ENCODE assay signal across 23 cellular contexts in the genomic region with DNA sequence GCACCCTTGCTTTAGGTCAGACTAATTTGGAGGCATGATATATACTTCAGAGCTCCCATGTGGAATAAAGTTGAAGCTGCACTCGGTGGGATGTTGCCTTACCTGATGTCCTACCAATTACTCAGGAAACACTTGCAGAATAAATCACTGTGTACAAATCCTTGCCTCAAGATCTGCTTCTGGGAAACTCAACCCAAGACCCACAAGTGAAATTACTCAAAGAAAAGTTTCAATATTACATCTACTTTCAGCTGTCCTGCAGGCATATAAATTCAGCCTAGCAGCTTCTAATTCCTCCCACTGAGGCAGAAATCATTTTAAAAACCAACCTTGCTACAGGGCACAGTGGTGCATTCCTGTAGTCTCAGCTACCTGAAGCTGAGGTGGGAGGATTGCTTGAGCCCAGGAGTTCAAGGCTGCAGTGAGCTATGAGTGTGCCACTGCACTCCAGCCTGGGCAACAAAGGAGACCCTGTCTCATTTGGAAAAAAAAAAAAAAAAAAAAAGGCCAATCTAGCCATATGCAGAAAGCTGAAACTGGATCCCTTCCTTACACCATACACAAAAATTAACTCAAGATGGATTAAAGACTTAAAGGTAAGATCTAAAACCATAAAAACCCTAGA. TPM values are rescaled to one million over a fixed set of nuclear protein-coding genes. Genes with fewer than 3 reads are reported as not detected.
DNase-seq lines count a peak whose midpoint lies in the region; ATAC-seq and TF ChIP-seq lines count a peak whose summit lies in the region.
"Had no signal": no experiment of that assay in that cellular context is flagged by ENCODE, and none has a peak within 500 bp of the region (broad histone marks: within the 10 kb centered on the region; RNA-seq: fewer than 3 reads in every experiment).

No MANE protein-coding gene starts in this region.

- H3K27me3 Mint-ChIP-seq in naive thymus-derived CD4-positive, alpha-beta T cell: peaks cover 2 to 15% (median 7%) of the 10 kb centered on the region in 5 donors

- H3K36me3 Mint-ChIP-seq in naive thymus-derived CD4-positive, alpha-beta T cell: peaks cover 0 to under 1% (median 0%) of the 10 kb centered on the region in 5 donors

- peak overlapping the region; percentile 87 for H3K27ac ChIP-seq in A673 (ENCODE audit: low read depth, low read length, poor library complexity, severe bottlenecking)
- H3K27ac ChIP-seq in lower lobe of right lung: no peak overlapping the region
- no peak overlapping the region for H3K27ac ChIP-seq in naive thymus-derived CD4-positive, alpha-beta T cell (ENCODE audit: low read depth, low read length)
- H3K27ac ChIP-seq: Peyer's patch had no signal

- DNase-seq in A673 (ENCODE audit: low spot score) (no peak), lower lobe of right lung (no peak), NOMO-1 treated with DMSO at 0.1 percent for 48 hours (lab: John Stamatoyannopoulos, UW; ENCODE audit: unreplicated experiment) (no peak), DMS53 (lab: John Stamatoyannopoulos, UW) (no peak)
- DNase-seq in naive thymus-derived CD4-positive, alpha-beta T cell: no peak
- DNase-seq: 8988T, C1 segment of cervical spinal cord, COR-L47, DMS153, HFFc6, Karpas-422, MM.1S, NCI-H1105 treated with DMSO at 0.1 percent for 48 hours, NCI-H187, NCI-H446, NCI-H748 treated with DMSO at 0.1 percent for 48 hours, Peyer's patch, Right ventricle myocardium superior had no signal

- no peaks in the 10 kb centered on the region for H3K4me1 Mint-ChIP-seq in naive thymus-derived CD4-positive, alpha-beta T cell

- BruUV-seq in A673 (replicated peaks; lab: Mats Ljungman, UMichigan): no TSS peak

- POLR2A ChIA-PET in A673 (lab: Charles Lee; ENCODE audit: low non-redundant PET): no interaction called here
- POLR2A ChIA-PET in naive thymus-derived CD4-positive, alpha-beta T cell (lab: Charles Lee): no interaction called here

- TF ChIP-seq CTCF in A673 (conservative IDR thresholded peaks at IDR 0.05; ENCODE audit: low read depth, low read length) (no peak), lower lobe of right lung (IDR thresholded peaks at IDR 0.05) (no peak)

- peaks cover 73% of the 10 kb centered on the region for H3K4me1 ChIP-seq in A673 (ENCODE audit: insufficient read depth, low read length, poor library complexity, severe bottlenecking)
- no peaks in the 10 kb centered on the region for H3K4me1 ChIP-seq in lower lobe of right lung
- H3K4me1 ChIP-seq in naive thymus-derived CD4-positive, alpha-beta T cell (ENCODE audit: control insufficient read depth in 2 of 2, insufficient read depth in 2 of 2, low read length in 2 of 2): no peaks in the 10 kb centered on the region
- H3K4me1 ChIP-seq: Peyer's patch had no signal

- H3K4me3 Mint-ChIP-seq in naive thymus-derived CD4-positive, alpha-beta T cell: no peak overlapping the region
- H3K4me3 Mint-ChIP-seq: HFFc6 had no signal

- H3K36me3 ChIP-seq in A673 (ENCODE audit: insufficient read depth, low read length, poor library complexity, severe bottlenecking) (no peaks in the 10 kb centered on the region), lower lobe of right lung (no peaks in the 10 kb centered on the region)
- no peaks in the 10 kb centered on the region for H3K36me3 ChIP-seq in naive thymus-derived CD4-positive, alpha-beta T cell (ENCODE audit: control insufficient read depth in 2 of 3, insufficient read depth in 3 of 3, low read length in 3 of 3)
- H3K36me3 ChIP-seq: Peyer's patch had no signal

- CTCF ChIA-PET in A673 (lab: Charles Lee): no interaction called here
- CTCF ChIA-PET in naive thymus-derived CD4-positive, alpha-beta T cell (lab: Charles Lee): no interaction called here

- no peak overlapping the region for H3K27ac Mint-ChIP-seq in naive thymus-derived CD4-positive, alpha-beta T cell
- H3K27ac Mint-ChIP-seq: HFFc6 had no signal

- intact Hi-C loops in A673 (cut with micrococcal nuclease; ENCODE audit: unreplicated experiment): no loop called here
- intact Hi-C loops in lower lobe of right lung (cut with DNase I): no loop called here
- intact Hi-C loops in naive thymus-derived CD4-positive, alpha-beta T cell (cut with micrococcal nuclease): no loop called here

- H3K9me3 Mint-ChIP-seq in naive thymus-derived CD4-positive, alpha-beta T cell: no peaks in the 10 kb centered on the region
- H3K9me3 Mint-ChIP-seq: HFFc6 had no signal

- H3K27me3 ChIP-seq in A673 (replicated peaks; ENCODE audit: insufficient read depth, low read depth, low read length, poor library complexity): no peaks in the 10 kb centered on the region
- no peaks in the 10 kb centered on the region for H3K27me3 ChIP-seq in lower lobe of right lung (ENCODE audit: low read depth)
- H3K27me3 ChIP-seq in naive thymus-derived CD4-positive, alpha-beta T cell (ENCODE audit: control insufficient read depth in 2 of 2, insufficient read depth in 2 of 2, low read length in 2 of 2): no peaks in the 10 kb centered on the region
- H3K27me3 ChIP-seq: Peyer's patch had no signal

- no peaks in the 10 kb centered on the region for H3K9me3 ChIP-seq in A673 (ENCODE audit: low read depth, low read length, poor library complexity, severe bottlenecking)
- no peaks in the 10 kb centered on the region for H3K9me3 ChIP-seq in lower lobe of right lung
- H3K9me3 ChIP-seq in naive thymus-derived CD4-positive, alpha-beta T cell (ENCODE audit: control insufficient read depth in 2 of 3, low read length in 3 of 3): no peaks in the 10 kb centered on the region
- H3K9me3 ChIP-seq: Peyer's patch had no signal

- peak; percentile 76 for ATAC-seq in GM18870 (IDR thresholded peaks at IDR 0.05; ENCODE audit: unreplicated experiment)
- ATAC-seq in HG02623 (IDR thresholded peaks at IDR 0.05; ENCODE audit: unreplicated experiment): peak; percentile 78
- ATAC-seq in HG03175 (IDR thresholded peaks at IDR 0.05; ENCODE audit: unreplicated experiment): peak; percentile 41
- ATAC-seq in lower lobe of right lung: no peak
- no peak for ATAC-seq in naive thymus-derived CD4-positive, alpha-beta T cell
- ATAC-seq: SK-N-SH treated with all-trans-retinoic acid at 6 μM for 48 hours had no signal

- H3K4me3 ChIP-seq in A673 (ENCODE audit: low read depth, low read length, poor library complexity, severe bottlenecking) (no peak overlapping the region), lower lobe of right lung (no peak overlapping the region)
- H3K4me3 ChIP-seq in naive thymus-derived CD4-positive, alpha-beta T cell (ENCODE audit: low read length): no peak overlapping the region
- H3K4me3 ChIP-seq: Peyer's patch had no signal

RNA-seq across cellular contexts. Expression of gene DCDC2, which starts 20.7 kb away (rescaled TPM):
- total RNA-seq in A673 (2021) (45.1 and 54.9 TPM in 2 replicates), lower lobe of right lung (5.6 TPM)
- total RNA-seq in naive thymus-derived CD4-positive, alpha-beta T cell: under 1 TPM in 2 of 5 experiments, not detected in 3; 0.24 to 0.92 TPM
- not detected for polyA plus RNA-seq in naive thymus-derived CD4-positive, alpha-beta T cell
- total RNA-seq: HFFc6; Right ventricle myocardium superior; T-helper 1 cell treated with Interleukin-12 subunit alpha and Interleukin-12 subunit beta and Interleukin-4 antibody, amounts not matched to agents 30 ng/mL and 1 ng/mL, for 36 hours had no signal

RNA-seq across cellular contexts. Expression of gene MRS2, which starts 24.2 kb away (rescaled TPM):
- 46.6 and 49.1 TPM in 2 replicates for total RNA-seq in A673 (2021)
- 20.5 TPM for total RNA-seq in lower lobe of right lung
- 10 to 100 TPM in 4 of 5 experiments, 1 to 10 TPM in 1; 6.7 to 28.0 (median 23.1) TPM for total RNA-seq in naive thymus-derived CD4-positive, alpha-beta T cell
- polyA plus RNA-seq in naive thymus-derived CD4-positive, alpha-beta T cell: 10 to 100 TPM; 14.4 to 19.3 TPM

Comparison
In these comparisons a context has a peak if more than half of its experiments do, and no peak if none do; other contexts are left out.
1. ATAC-seq: peak in GM18870 (single experiment), HG02623 (single experiment) and HG03175 (single experiment); none in lower lobe of right lung (0 of 2) and naive thymus-derived CD4-positive, alpha-beta T cell (single experiment).